ENCODE assay signal across 8 cellular contexts in genomic region chr12:88052686-88053085, GRCh38. TPM values are rescaled to one million over a fixed set of nuclear protein-coding genes. Genes with fewer than 3 reads are reported as not detected.
DNase-seq lines count a peak whose midpoint lies in the region; ATAC-seq and TF ChIP-seq lines count a peak whose summit lies in the region.

No MANE protein-coding gene starts in this region.

- H3K4me1 ChIP-seq in suprapubic skin, result no peaks in the 10 kb centered on the region

- H3K27me3 ChIP-seq in suprapubic skin, result no peaks in the 10 kb centered on the region

- peaks cover 14% of the 10 kb centered on the region for H3K36me3 Mint-ChIP-seq in activated naive CD4-positive, alpha-beta T cell treated with anti-CD3 and anti-CD28 coated beads, Interleukin-2, amount 10 ng/mL, durations not matched to agents 7 days and 5 days

- H3K27me3 Mint-ChIP-seq in activated naive CD4-positive, alpha-beta T cell treated with anti-CD3 and anti-CD28 coated beads, Interleukin-2, amount 10 ng/mL, durations not matched to agents 7 days and 5 days, result no peaks in the 10 kb centered on the region

- no peak overlapping the region for H3K4me3 ChIP-seq in suprapubic skin

- H3K36me3 ChIP-seq in suprapubic skin, result peaks cover 44% of the 10 kb centered on the region

- peak; percentile 64 for ATAC-seq in HG02798 (IDR thresholded peaks at IDR 0.05; ENCODE audit: poor library complexity, unreplicated experiment)
- peak; percentile 95 for ATAC-seq in left lobe of liver
- ATAC-seq in GM21526 (IDR thresholded peaks at IDR 0.05; ENCODE audit: low FRiP score, unreplicated experiment), result no peak

- H3K4me1 Mint-ChIP-seq in activated naive CD4-positive, alpha-beta T cell treated with anti-CD3 and anti-CD28 coated beads, Interleukin-2, amount 10 ng/mL, durations not matched to agents 7 days and 5 days, result no peaks in the 10 kb centered on the region

- no peaks in the 10 kb centered on the region for H3K9me3 ChIP-seq in suprapubic skin

- no peaks in the 10 kb centered on the region for H3K9me3 Mint-ChIP-seq in activated naive CD4-positive, alpha-beta T cell treated with anti-CD3 and anti-CD28 coated beads, Interleukin-2, amount 10 ng/mL, durations not matched to agents 7 days and 5 days

- no peak overlapping the region for H3K27ac Mint-ChIP-seq in activated naive CD4-positive, alpha-beta T cell treated with anti-CD3 and anti-CD28 coated beads, Interleukin-2, amount 10 ng/mL, durations not matched to agents 7 days and 5 days

- DNase-seq in activated naive CD4-positive, alpha-beta T cell treated with anti-CD3 and anti-CD28 coated beads, Interleukin-2, amount 10 ng/mL, durations not matched to agents 7 days and 5 days, result peak; percentile 42
- DNase-seq in activated naive CD4-positive, alpha-beta T cell (lab: John Stamatoyannopoulos, UW), result no peak
- DNase-seq in NCI-H510A (lab: John Stamatoyannopoulos, UW) (peak; percentile 11), astrocyte of the hippocampus (ENCODE audit: low read depth, low spot score) (peak; percentile 45), left lobe of liver (ENCODE audit: low spot score) (peak; percentile 49), suprapubic skin (ENCODE audit: low spot score in 2 of 2) (no peak)

- peak in 1 of 2 donors; percentile 23 for TF ChIP-seq CTCF in suprapubic skin (IDR thresholded peaks at IDR 0.05)

- H3K4me3 Mint-ChIP-seq in activated naive CD4-positive, alpha-beta T cell treated with anti-CD3 and anti-CD28 coated beads, Interleukin-2, amount 10 ng/mL, durations not matched to agents 7 days and 5 days, result no peak overlapping the region

- TF ChIP-seq EP300 in suprapubic skin (IDR thresholded peaks at IDR 0.05), result no peak

- 81% methylated on average over 1 of the region's 1 CpG for WGBS in suprapubic skin

- TF ChIP-seq POLR2A in suprapubic skin (IDR thresholded peaks at IDR 0.05), result no peak

- CTCF ChIA-PET in activated naive CD4-positive, alpha-beta T cell treated with anti-CD3 and anti-CD28 coated beads, Interleukin-2, amount 10 ng/mL, durations not matched to agents 7 days and 5 days (lab: Charles Lee), result interaction anchor here (1.5 kb wide), 1 partner anchor 10 kb away, joined by 3 read pairs; no protein-coding TSS in a partner anchor

- no peak overlapping the region for H3K27ac ChIP-seq in suprapubic skin

RNA-seq across cellular contexts. Expression of gene C12orf50, which starts 23.5 kb away (rescaled TPM):
- 0.05 TPM for total RNA-seq in left lobe of liver
- total RNA-seq in suprapubic skin, result not detected

Comparison
In these comparisons a context has a peak if more than half of its experiments do, and no peak if none do; other contexts are left out.
1. DNase-seq: peak in activated naive CD4-positive, alpha-beta T cell treated with anti-CD3 and anti-CD28 coated beads, Interleukin-2, amount 10 ng/mL, durations not matched to agents 7 days and 5 days (single experiment), NCI-H510A (single experiment), astrocyte of the hippocampus (single experiment) and left lobe of liver (single experiment); none in activated naive CD4-positive, alpha-beta T cell (0 of 4) and suprapubic skin (0 of 2).